1 cellular context compared by ENCODE assay signal in genomic region chr1:225881081-225882007, GRCh38.
TF ChIP-seq lines count a peak whose summit lies in the region.

No MANE protein-coding gene starts in this region.

TF ChIP-seq in K562, 482 proteins besides CTCF, POLR2A, EP300 and RAD21 (continued from another document and continues in another):
- TF ChIP-seq REST (CRISPR knock-in tag; IDR thresholded peaks at IDR 0.05; ENCODE audit: low read depth) (no peak), MTA3 (IDR thresholded peaks at IDR 0.05; ENCODE audit: borderline replicate concordance) (no peak), CEBPB (tag; IDR thresholded peaks at IDR 0.05) (no peak), CXXC5 (CRISPR knock-in tag; IDR thresholded peaks at IDR 0.05) (no peak), MGA (IDR thresholded peaks at IDR 0.05) (peak; percentile 34; the same call in 1 of the 2 replicates), ZC3H8 (IDR thresholded peaks at IDR 0.05) (no peak), CREM (IDR thresholded peaks at IDR 0.05; ENCODE audit: low read depth) (peak; percentile 45), ZBTB7A (IDR thresholded peaks at IDR 0.05; ENCODE audit: borderline replicate concordance, control insufficient read depth, low read depth, low read length) (no peak; the same call in 1 of the 2 replicates), ZBTB8A (IDR thresholded peaks at IDR 0.05; ENCODE audit: partially characterized antibody) (no peak), ZEB2 (IDR thresholded peaks at IDR 0.05) (peak; percentile 75; the same call in 1 of the 2 replicates), ZNF57 (CRISPR knock-in tag; IDR thresholded peaks at IDR 0.05) (no peak), KDM1A (IDR thresholded peaks at IDR 0.05) (peak in 1 of 2 experiments; percentile 20; a peak in 1 of 4 replicates), BRCA1 (IDR thresholded peaks at IDR 0.05) (no peak), BRCA1 (CRISPR knock-in tag; IDR thresholded peaks at IDR 0.05) (no peak), HLTF (IDR thresholded peaks at IDR 0.05) (no peak), YY1 (IDR thresholded peaks at IDR 0.05; ENCODE audit: borderline replicate concordance in 1 of 3, control insufficient read depth in 1 of 3, extremely low read depth in 1 of 3, insufficient read depth in 3 of 3, insufficient read length in 1 of 3, insufficient replicate concordance in 2 of 3, low read depth in 1 of 3, low read length in 2 of 3) (peak in 1 of 3 experiments; percentile 39), TAF1 (IDR thresholded peaks at IDR 0.05; ENCODE audit: control insufficient read depth, extremely low read depth, insufficient read depth, low read length, severe bottlenecking) (peak; percentile 63), RBFOX2 (IDR thresholded peaks at IDR 0.05; ENCODE audit: low read depth, low read length) (no peak), THRB (CRISPR knock-in tag; conservative IDR thresholded peaks at IDR 0.05) (0 out of 2 replicates have a peak, but pooled peaks have one; percentile 7), BRF2 (IDR thresholded peaks at IDR 0.05; ENCODE audit: borderline replicate concordance, insufficient read depth, insufficient read length) (no peak), SMC3 (conservative IDR thresholded peaks at IDR 0.05; ENCODE audit: insufficient read depth, low read depth, low read length) (no peak), ZBED1 (IDR thresholded peaks at IDR 0.05) (no peak), FOXA3 (CRISPR knock-in tag; conservative IDR thresholded peaks at IDR 0.05 in 1 of 2, IDR thresholded peaks at IDR 0.05 in 1 of 2) (0 out of 4 replicates have a peak, but pooled peaks of 1 of the 2 experiments have one; percentile 3), TRIM24 (IDR thresholded peaks at IDR 0.05) (no peak), XRCC4 (IDR thresholded peaks at IDR 0.05; ENCODE audit: extremely low read depth, insufficient read depth, insufficient read length) (no peak), ZNF431 (CRISPR knock-in tag; IDR thresholded peaks at IDR 0.05) (no peak), RBM15 (IDR thresholded peaks at IDR 0.05; ENCODE audit: insufficient read depth, low read length) (no peak), HDAC8 (tag; IDR thresholded peaks at IDR 0.05) (no peak), MBD1 (CRISPR knock-in tag; IDR thresholded peaks at IDR 0.05) (no peak), RBM17 (IDR thresholded peaks at IDR 0.05; ENCODE audit: borderline replicate concordance, low read depth, low read length) (no peak), ID3 (CRISPR knock-in tag; IDR thresholded peaks at IDR 0.05) (no peak), ID3 (tag; IDR thresholded peaks at IDR 0.05) (no peak), ZNF253 (CRISPR knock-in tag; conservative IDR thresholded peaks at IDR 0.05) (no peak), SMARCB1 (IDR thresholded peaks at IDR 0.05; ENCODE audit: insufficient read length, low read depth) (no peak), PYGO2 (tag; IDR thresholded peaks at IDR 0.05) (no peak), ZNF639 (CRISPR knock-in tag; conservative IDR thresholded peaks at IDR 0.05 in 1 of 2, IDR thresholded peaks at IDR 0.05 in 1 of 2) (no peak), GTF2F1 (IDR thresholded peaks at IDR 0.05; ENCODE audit: low read depth, low read length) (no peak), VEZF1 (CRISPR knock-in tag; IDR thresholded peaks at IDR 0.05) (peak; percentile 71)
